Comparison of ENCODE assay signal across 9 cellular contexts in genomic region chr11:83069441-83070043, GRCh38. TPM values are rescaled to one million over a fixed set of nuclear protein-coding genes. Genes with fewer than 3 reads are reported as not detected.
DNase-seq lines count a peak whose midpoint lies in the region; ATAC-seq and TF ChIP-seq lines count a peak whose summit lies in the region.
"Had no signal": no experiment of that assay in that cellular context is flagged by ENCODE, and none has a peak within 500 bp of the region (broad histone marks: within the 10 kb centered on the region; RNA-seq: fewer than 3 reads in every experiment).

No MANE protein-coding gene starts in this region.

- H3K36me3 Mint-ChIP-seq in natural killer cell (peaks cover 7% of the 10 kb centered on the region), immature natural killer cell (peaks cover 3 to 9% (median 3%) of the 10 kb centered on the region in 3 donors)
- peaks cover 10% of the 10 kb centered on the region for H3K36me3 Mint-ChIP-seq in natural killer cell treated with Interleukin-12 subunit alpha and Interleukin-12 subunit beta and Interleukin-15 and Interleukin-18, amount 100 ng/mL, for 72 hours

- H3K9me3 Mint-ChIP-seq in natural killer cell, result no peaks in the 10 kb centered on the region
- no peaks in the 10 kb centered on the region for H3K9me3 Mint-ChIP-seq in natural killer cell treated with Interleukin-12 subunit alpha and Interleukin-12 subunit beta and Interleukin-15 and Interleukin-18, amount 100 ng/mL, for 72 hours
- no peaks in the 10 kb centered on the region for H3K9me3 Mint-ChIP-seq in immature natural killer cell

- H3K4me1 Mint-ChIP-seq in natural killer cell (peaks cover 0 to 6% of the 10 kb centered on the region in 2 donors), immature natural killer cell (peaks cover 3 to 14% of the 10 kb centered on the region in 2 donors)
- peaks cover 22% of the 10 kb centered on the region in 2 donors for H3K4me1 Mint-ChIP-seq in natural killer cell treated with Interleukin-12 subunit alpha and Interleukin-12 subunit beta and Interleukin-15 and Interleukin-18, amount 100 ng/mL, for 72 hours (ENCODE audit: low read depth in 2 of 2)

- no peaks in the 10 kb centered on the region for H3K36me3 ChIP-seq in uterus
- peaks cover 0 to 3% of the 10 kb centered on the region in 2 donors for H3K36me3 ChIP-seq in left lung

- intact Hi-C loops in natural killer cell (cut with micrococcal nuclease), result no loop called here
- intact Hi-C loops in uterus (cut with DNase I; ENCODE audit: low total_unique reads), result loop anchor here (5.0 kb wide), 1 partner anchor 123 kb away; the partner anchor contains the start of gene ANKRD42
- intact Hi-C loops in left lung (cut with DNase I), result no loop called here

- H3K9me3 ChIP-seq in uterus (no peaks in the 10 kb centered on the region), left lung (no peaks in the 10 kb centered on the region)

- H3K4me3 Mint-ChIP-seq in natural killer cell (peak overlapping the region; percentile 60), immature natural killer cell (peak overlapping the region in 4 of 5 donors; percentile 20 to 52 (median 40))
- H3K4me3 Mint-ChIP-seq in natural killer cell treated with Interleukin-12 subunit alpha and Interleukin-12 subunit beta and Interleukin-15 and Interleukin-18, amount 100 ng/mL, for 72 hours, result no peak overlapping the region

- DNase-seq in natural killer cell (no peak), immature natural killer cell (no peak), uterus (no peak), DMS153 treated with DMSO at 0.1 percent for 48 hours (lab: John Stamatoyannopoulos, UW; ENCODE audit: unreplicated experiment) (no peak), cerebellum (ENCODE audit: low spot score) (no peak), left lung (no peak)
- no peak for DNase-seq in natural killer cell treated with Interleukin-12 subunit alpha and Interleukin-12 subunit beta and Interleukin-15 and Interleukin-18, amount 100 ng/mL, for 72 hours (ENCODE audit: low spot score)
- DNase-seq: aorta had no signal

- ATAC-seq in natural killer cell, result no peak
- no peak for ATAC-seq in natural killer cell treated with Interleukin-12 subunit alpha and Interleukin-12 subunit beta and Interleukin-15 and Interleukin-18, amount 100 ng/mL, for 72 hours
- no peak for ATAC-seq in left lung

- TF ChIP-seq POLR2A in Raji (IDR thresholded peaks at IDR 0.05; ENCODE audit: insufficient read depth, low read depth, low read length), result 0 out of 2 replicates have a peak, but pooled peaks have one; percentile 9
- TF ChIP-seq POLR2A in uterus (IDR thresholded peaks at IDR 0.05), result no peak

- H3K27ac Mint-ChIP-seq in natural killer cell, result no peak overlapping the region
- no peak overlapping the region for H3K27ac Mint-ChIP-seq in natural killer cell treated with Interleukin-12 subunit alpha and Interleukin-12 subunit beta and Interleukin-15 and Interleukin-18, amount 100 ng/mL, for 72 hours
- H3K27ac Mint-ChIP-seq in immature natural killer cell, result peak overlapping the region in 2 of 6 donors; percentile 62 to 78

- peaks cover 6 to 15% of the 10 kb centered on the region in 2 donors for H3K4me1 ChIP-seq in uterus
- peaks cover 15 to 50% of the 10 kb centered on the region in 2 donors for H3K4me1 ChIP-seq in left lung

- H3K27me3 Mint-ChIP-seq in natural killer cell (ENCODE audit: low read depth in 2 of 2), result peaks cover 8 to 10% of the 10 kb centered on the region in 2 donors
- no peaks in the 10 kb centered on the region for H3K27me3 Mint-ChIP-seq in natural killer cell treated with Interleukin-12 subunit alpha and Interleukin-12 subunit beta and Interleukin-15 and Interleukin-18, amount 100 ng/mL, for 72 hours
- H3K27me3 Mint-ChIP-seq in immature natural killer cell (ENCODE audit: low read depth in 3 of 3), result peaks cover 0 to 2% (median 0%) of the 10 kb centered on the region in 3 donors

- peak overlapping the region; percentile 43 to 78 for H3K4me3 ChIP-seq in uterus
- no peak overlapping the region for H3K4me3 ChIP-seq in left lung

- H3K27ac ChIP-seq in uterus (peak overlapping the region; percentile 94 to 97), left lung (no peak overlapping the region)

- H3K27me3 ChIP-seq in uterus (no peaks in the 10 kb centered on the region), left lung (peaks cover 0 to 12% of the 10 kb centered on the region in 2 donors)

- TF ChIP-seq CTCF in natural killer cell (IDR thresholded peaks at IDR 0.05), result no peak
- TF ChIP-seq CTCF in uterus (IDR thresholded peaks at IDR 0.05), result no peak
- no peak for TF ChIP-seq CTCF in left lung (IDR thresholded peaks at IDR 0.05)

RNA-seq across cellular contexts. Expression of gene RAB30, which starts 2.2 kb away (rescaled TPM):
- total RNA-seq in natural killer cell (10 to 100 TPM; 10.2 to 23.3 (median 20.5) TPM), uterus (100 to 1,000 TPM in 1 of 4 donors, 10 to 100 TPM in 3; 12.4 to 113 (median 48.4) TPM), cerebellum (53.4 TPM), left lung (10 to 100 TPM; 14.2 to 15.3 TPM)
- total RNA-seq in natural killer cell treated with Interleukin-12 subunit alpha and Interleukin-12 subunit beta and Interleukin-15 and Interleukin-18, amount 100 ng/mL, for 72 hours, result 10 to 100 TPM in 1 of 2 donors, 1 to 10 TPM in 1; 5.7 to 10.5 TPM
- 1 to 10 TPM; 2.2 to 6.5 (median 6.0) TPM for polyA plus RNA-seq in immature natural killer cell

Comparison
In these comparisons a context has a peak if more than half of its experiments do, and no peak if none do; other contexts are left out.
1. H3K27ac ChIP-seq: peak in uterus (2 of 2); none in left lung (0 of 2).
2. H3K4me3 ChIP-seq: peak in uterus (2 of 2); none in left lung (0 of 2).